In genomic region chr1:200329208-200329882, GRCh38 we compare ENCODE assay signal across 1 cellular context.
TF ChIP-seq lines count a peak whose summit lies in the region.

No MANE protein-coding gene starts in this region.

TF ChIP-seq in IMR-90, 13 proteins besides CTCF, POLR2A, EP300 and RAD21:
- TF ChIP-seq NFE2L2 (IDR thresholded peaks at IDR 0.05; ENCODE audit: low read depth, low read length) (no peak), MAFK (IDR thresholded peaks at IDR 0.05; ENCODE audit: low read depth, low read length) (no peak), CHD1 (IDR thresholded peaks at IDR 0.05; ENCODE audit: low read depth, low read length) (no peak), CEBPB (IDR thresholded peaks at IDR 0.05; ENCODE audit: low read depth, low read length) (no peak), ELK1 (IDR thresholded peaks at IDR 0.05; ENCODE audit: borderline replicate concordance, low read depth, low read length) (no peak), FOS (IDR thresholded peaks at IDR 0.05; ENCODE audit: low read depth, low read length) (no peak), RFX5 (IDR thresholded peaks at IDR 0.05; ENCODE audit: low read depth, low read length) (no peak), USF2 (IDR thresholded peaks at IDR 0.05; ENCODE audit: low read depth, low read length) (no peak), MAZ (IDR thresholded peaks at IDR 0.05; ENCODE audit: borderline replicate concordance, low read depth, low read length) (no peak), RCOR1 (IDR thresholded peaks at IDR 0.05; ENCODE audit: insufficient replicate concordance, low read length) (no peak), MXI1 (IDR thresholded peaks at IDR 0.05; ENCODE audit: borderline replicate concordance, low read depth, low read length) (no peak), SMC3 (IDR thresholded peaks at IDR 0.05; ENCODE audit: low read depth, low read length) (no peak), BHLHE40 (IDR thresholded peaks at IDR 0.05; ENCODE audit: low read depth, low read length) (no peak)
